20 cellular contexts compared by ENCODE assay signal in genomic region chr14:50573862-50574261, GRCh38. TPM values are rescaled to one million over a fixed set of nuclear protein-coding genes. Genes with fewer than 3 reads are reported as not detected.
DNase-seq lines count a peak whose midpoint lies in the region; ATAC-seq and TF ChIP-seq lines count a peak whose summit lies in the region.
"Had no signal": no experiment of that assay in that cellular context is flagged by ENCODE, and none has a peak within 500 bp of the region (broad histone marks: within the 10 kb centered on the region; RNA-seq: fewer than 3 reads in every experiment).

No MANE protein-coding gene starts in this region.

- POLR2A ChIA-PET in HEK293 (lab: Yijun Ruan, JAX): no interaction called here

- BruUV-seq in mammary epithelial cell (replicated peaks; lab: Mats Ljungman, UMichigan): no TSS peak

- in situ Hi-C loops in mammary epithelial cell (cut with MboI; ENCODE audit: low sequenced_read_pairs in 2 of 2): no loop called here

- DNase-seq in DMS53 (lab: John Stamatoyannopoulos, UW) (peak; percentile 75), mammary epithelial cell (peak; percentile 28), inferior parietal cortex (ENCODE audit: extremely low spot score) (peak; percentile 3), T-helper 2 cell (no peak)
- no peak for DNase-seq in activated naive CD4-positive, alpha-beta T cell (lab: John Stamatoyannopoulos, UW)
- DNase-seq in stimulated activated CD4-positive, alpha-beta T cell treated with anti-CD3 and anti-CD28 coated beads, Interleukin-4, amount 100 ng/mL, for 24 hours: no peak
- DNase-seq: DMS79, NCI-H1092 treated with DMSO at 0.1 percent for 48 hours, NCI-H1436 treated with DMSO at 0.1 percent for 48 hours, NCI-H524 treated with DMSO at 0.1 percent for 48 hours, OCI-M1, SHP77 had no signal

- no peak for TF ChIP-seq CTCF in HEK293 (tag by site-specific recombination; IDR thresholded peaks at IDR 0.05)
- no peak for TF ChIP-seq CTCF in mammary epithelial cell (conservative IDR thresholded peaks at IDR 0.05 in 1 of 2, IDR thresholded peaks at IDR 0.05 in 1 of 2; ENCODE audit: extremely low read depth in 1 of 2, insufficient read depth in 1 of 2, low read depth in 1 of 2, low read length in 2 of 2)

- H3K27me3 ChIP-seq in mammary epithelial cell (ENCODE audit: insufficient read depth, low read length): no peaks in the 10 kb centered on the region

- CTCF ChIA-PET in HEK293 (lab: Yijun Ruan, JAX): interaction anchor here (0.9 to 1.1 kb wide), 2 partner anchors 141 to 146 kb away, joined by 3 to 4 read pairs; no protein-coding TSS in a partner anchor
- CTCF ChIA-PET in mammary epithelial cell (lab: Charles Lee; ENCODE audit: low non-redundant PET): no interaction called here

- H3K36me3 ChIP-seq in HEK293 (ENCODE audit: control insufficient read depth in 2 of 2, insufficient read depth in 1 of 2, low read length in 2 of 2): no peaks in the 10 kb centered on the region
- no peaks in the 10 kb centered on the region for H3K36me3 ChIP-seq in mammary epithelial cell (ENCODE audit: insufficient read depth, low read length)
- H3K36me3 ChIP-seq: HAP-1 had no signal

- dilution Hi-C loops in mammary epithelial cell (cut with HindIII; ENCODE audit: low sequenced_read_pairs): no loop called here

- no peaks in the 10 kb centered on the region for H4K20me1 ChIP-seq in mammary epithelial cell (ENCODE audit: insufficient read depth, low read length)

- H3K4me3 ChIP-seq in HEK293 (ENCODE audit: low read depth, low read length) (no peak overlapping the region), mammary epithelial cell (replicated peaks in 1 of 3; ENCODE audit: insufficient read depth in 1 of 3, low read depth in 2 of 3, low read length in 3 of 3) (no peak overlapping the region)
- H3K4me3 ChIP-seq: A549, GM23338, HAP-1, K562 had no signal

- peak overlapping the region; percentile 56 for H2AFZ ChIP-seq in mammary epithelial cell (ENCODE audit: low read depth, low read length)
- H2AFZ ChIP-seq: GM23338 had no signal

- peaks cover 10% of the 10 kb centered on the region for H3K79me2 ChIP-seq in mammary epithelial cell (ENCODE audit: insufficient read depth, low read length)

- no peaks in the 10 kb centered on the region for H3K9me3 ChIP-seq in HEK293 (ENCODE audit: control insufficient read depth, insufficient read depth, low read depth, low read length)
- H3K9me3 ChIP-seq in mammary epithelial cell (replicated peaks; ENCODE audit: insufficient read depth, low read length): peaks cover 4% of the 10 kb centered on the region

- intact Hi-C loops in mammary epithelial cell (cut with micrococcal nuclease): no loop called here

- H3K4me2 ChIP-seq in mammary epithelial cell (ENCODE audit: insufficient read depth, low read depth, low read length): no peak overlapping the region
- H3K4me2 ChIP-seq: A549, GM23338 had no signal

- no peak overlapping the region for H3K9ac ChIP-seq in mammary epithelial cell (ENCODE audit: insufficient read depth, low read length)

- H3K27ac ChIP-seq in HEK293 (ENCODE audit: extremely low read depth, low read depth, low read length): no peak overlapping the region
- H3K27ac ChIP-seq in mammary epithelial cell (ENCODE audit: insufficient read depth, low read depth, low read length): no peak overlapping the region
- H3K27ac ChIP-seq: A549, HL-60 had no signal

- ATAC-seq in GM18907 (IDR thresholded peaks at IDR 0.05; ENCODE audit: unreplicated experiment): no peak
- ATAC-seq: A549, GM23338, HepG2, K562 had no signal

- H3K4me1 ChIP-seq in HEK293 (ENCODE audit: control insufficient read depth, insufficient read depth, low read length) (0 out of 2 replicates have a peak, but pooled peaks cover 8% of the 10 kb centered on the region), mammary epithelial cell (ENCODE audit: insufficient read depth, low read length) (peaks cover 6% of the 10 kb centered on the region)
- H3K4me1 ChIP-seq: A549 had no signal

- WGBS in mammary epithelial cell (ENCODE audit: low coverage, missing lambda C conversion rate): 48% methylated on average over 2 of the region's 2 CpGs

TF ChIP-seq in HEK293, 187 proteins besides CTCF, POLR2A, EP300 and RAD21:
- TF ChIP-seq PRDM1 (tag by site-specific recombination; IDR thresholded peaks at IDR 0.05): peak; percentile 19; the same call in 1 of the 2 replicates
- no peak for TF ChIP-seq ZNF19 (tag by site-specific recombination; IDR thresholded peaks at IDR 0.05; ENCODE audit: low read depth)

RNA-seq across cellular contexts. Expression of gene ATL1, which starts 13.9 kb away (rescaled TPM):
- total RNA-seq in mammary epithelial cell: 10 to 100 TPM in 1 of 2 donors, 1 to 10 TPM in 1; 7.5 to 21.2 TPM
- 9.7 TPM for polyA plus RNA-seq in mammary epithelial cell
- 4.5 TPM for polyA minus RNA-seq in mammary epithelial cell

RNA-seq across cellular contexts. Expression of gene MAP4K5, which starts 41.5 kb away (rescaled TPM):
- 100 to 1,000 TPM in 1 of 2 donors, 10 to 100 TPM in 1; 67.6 to 123 TPM for total RNA-seq in mammary epithelial cell
- polyA plus RNA-seq in mammary epithelial cell: 13.0 TPM
- polyA minus RNA-seq in mammary epithelial cell: 14.4 TPM

Comparison
In these comparisons a context has a peak if more than half of its experiments do, and no peak if none do; other contexts are left out.
1. DNase-seq: peak in DMS53 (single experiment), mammary epithelial cell (single experiment) and inferior parietal cortex (single experiment); none in activated naive CD4-positive, alpha-beta T cell (0 of 4), stimulated activated CD4-positive, alpha-beta T cell treated with anti-CD3 and anti-CD28 coated beads, Interleukin-4, amount 100 ng/mL, for 24 hours (single experiment) and T-helper 2 cell (0 of 5).